Comparison of ENCODE assay signal across 3 cellular contexts in the genomic region with DNA sequence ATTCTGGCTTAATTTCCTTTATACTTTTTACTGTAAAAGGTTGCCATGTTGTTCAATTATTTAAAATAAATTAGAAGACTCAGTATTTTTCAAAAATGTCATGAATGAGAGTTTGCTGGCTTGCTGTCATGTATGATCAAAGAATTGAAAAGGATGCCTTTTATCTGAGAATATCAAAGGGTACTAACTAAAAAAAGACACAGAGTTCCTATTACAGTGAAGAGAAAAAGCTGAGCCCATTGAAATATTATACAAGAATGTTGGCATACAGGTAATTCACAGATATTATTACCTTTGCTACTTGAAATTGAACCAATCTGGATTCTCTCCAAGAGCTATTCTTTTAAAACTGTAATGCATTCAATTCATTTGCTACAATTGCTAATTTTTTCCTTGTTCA.
"Had no signal": no experiment of that assay in that cellular context is flagged by ENCODE, and none has a peak within 500 bp of the region (broad histone marks: within the 10 kb centered on the region; RNA-seq: fewer than 3 reads in every experiment).

No MANE protein-coding gene starts in this region.

- H3K4me3 ChIP-seq: GM12878 had no signal

- DNase-seq: GDM1, GF-D8 had no signal

- ATAC-seq: GM12878 had no signal
